ENCODE assay signal across 8 cellular contexts in the genomic region with DNA sequence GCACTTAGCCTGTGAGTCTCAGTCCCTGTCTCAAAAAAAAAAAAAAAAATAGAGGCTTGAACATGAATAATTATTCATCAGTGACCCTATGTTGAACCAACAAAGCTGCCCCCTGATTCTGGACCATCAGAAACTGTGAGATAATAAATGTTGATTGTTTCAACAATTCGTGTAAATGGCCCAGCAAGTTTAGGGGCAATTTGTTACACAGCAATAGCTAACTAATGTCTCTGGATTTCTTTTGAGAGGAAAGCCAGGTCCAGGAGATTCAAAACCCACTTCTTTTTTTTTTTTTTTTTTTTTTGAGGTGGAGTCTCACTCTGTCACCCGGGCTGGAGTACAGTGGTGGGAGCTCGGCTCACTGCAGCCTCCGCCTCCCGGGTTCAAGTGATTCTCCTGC. TPM values are rescaled to one million over a fixed set of nuclear protein-coding genes. Genes with fewer than 3 reads are reported as not detected.
"Had no signal": no experiment of that assay in that cellular context is flagged by ENCODE, and none has a peak within 500 bp of the region (broad histone marks: within the 10 kb centered on the region; RNA-seq: fewer than 3 reads in every experiment).

No MANE protein-coding gene starts in this region.

- H3K27ac ChIP-seq: HL-60, KMS-11 had no signal

- H3K9ac ChIP-seq: KMS-11 had no signal

- DNase-seq: IMR-90, Karpas-422, KBM-7, KG1 had no signal

- FAIRE-seq: HTR-8/SVneo had no signal

- H3K4me2 ChIP-seq: KMS-11 had no signal

RNA-seq across cellular contexts. Expression of gene TLE6, which starts 12.5 kb away (rescaled TPM):
- total RNA-seq: HT1080 had no signal

RNA-seq across cellular contexts. Expression of gene ZNF77, which starts 20.1 kb away (rescaled TPM):
- total RNA-seq: HT1080 had no signal
